Comparison of ENCODE assay signal across 10 cellular contexts in genomic region chr11:94544832-94545640, GRCh38. TPM values are rescaled to one million over a fixed set of nuclear protein-coding genes. Genes with fewer than 3 reads are reported as not detected.
DNase-seq lines count a peak whose midpoint lies in the region; ATAC-seq and TF ChIP-seq lines count a peak whose summit lies in the region.
"Had no signal": no experiment of that assay in that cellular context is flagged by ENCODE, and none has a peak within 500 bp of the region (broad histone marks: within the 10 kb centered on the region; RNA-seq: fewer than 3 reads in every experiment).

No MANE protein-coding gene starts in this region.

- peaks cover 15 to 70% (median 61%) of the 10 kb centered on the region in 4 donors for H3K4me1 ChIP-seq in esophagus muscularis mucosa

- peaks cover 11% of the 10 kb centered on the region for H3K27me3 Mint-ChIP-seq in nephron (ENCODE audit: low read depth)

- intact Hi-C loops in esophagus muscularis mucosa (cut with DNase I), result no loop called here

- POLR2A ChIA-PET in RWPE1 (lab: Yijun Ruan, JAX; ENCODE audit: low non-redundant PET), result no interaction called here

- DNase-seq in ELF-1 (ENCODE audit: low read depth, low spot score) (peak; percentile 68), RWPE1 (ENCODE audit: low spot score) (no peak), esophagus muscularis mucosa (ENCODE audit: extremely low spot score) (no peak), NOMO-1 (lab: John Stamatoyannopoulos, UW; ENCODE audit: unreplicated experiment in 2 of 2) (no peak), mesenteric fat pad (ENCODE audit: low spot score) (no peak), DMS153 (lab: John Stamatoyannopoulos, UW) (no peak)

- peaks cover 43% of the 10 kb centered on the region for H3K4me1 Mint-ChIP-seq in nephron

- H3K9me3 ChIP-seq in esophagus muscularis mucosa, result no peaks in the 10 kb centered on the region

- 72% methylated on average over 34 of the region's 72 CpGs for WGBS in esophagus muscularis mucosa

- CTCF ChIA-PET in RWPE1 (lab: Yijun Ruan, JAX), result interaction anchor here (0.5 kb wide), 1 partner anchor 1545 kb away, joined by 3 read pairs; no protein-coding TSS in a partner anchor

- H3K36me3 Mint-ChIP-seq in nephron (ENCODE audit: low read depth), result peaks cover 13% of the 10 kb centered on the region

- no peaks in the 10 kb centered on the region for H3K27me3 ChIP-seq in esophagus muscularis mucosa

- ATAC-seq in GM19452 (IDR thresholded peaks at IDR 0.05; ENCODE audit: unreplicated experiment), result no peak

- H3K9me3 Mint-ChIP-seq in nephron, result no peaks in the 10 kb centered on the region

- H3K27ac ChIP-seq in RWPE1 (peak overlapping the region; percentile 93), esophagus muscularis mucosa (replicated peaks in 1 of 4) (peak overlapping the region; percentile 98 to 99 (median 98))

- TF ChIP-seq EP300 in esophagus muscularis mucosa (IDR thresholded peaks at IDR 0.05), result no peak

- peak overlapping the region; percentile 78 to 82 (median 80) for H3K4me3 ChIP-seq in esophagus muscularis mucosa

- TF ChIP-seq CTCF in RWPE1 (conservative IDR thresholded peaks at IDR 0.05; ENCODE audit: low read depth) (no peak), esophagus muscularis mucosa (IDR thresholded peaks at IDR 0.05) (no peak), nephron (IDR thresholded peaks at IDR 0.05; ENCODE audit: unreplicated experiment in 3 of 3) (no peak)

- H3K4me3 Mint-ChIP-seq in nephron, result peak overlapping the region; percentile 80 to 88 (median 80)

- TF ChIP-seq POLR2A in esophagus muscularis mucosa (IDR thresholded peaks at IDR 0.05; ENCODE audit: low read depth), result no peak

- H3K27ac Mint-ChIP-seq in nephron, result peak overlapping the region; percentile 19 to 76 (median 75)

- H3K36me3 ChIP-seq in esophagus muscularis mucosa, result no peaks in the 10 kb centered on the region

RNA-seq across cellular contexts. Expression of gene FUT4, which starts 1.3 kb away (rescaled TPM):
- total RNA-seq in esophagus muscularis mucosa (1 to 10 TPM; 5.5 to 8.8 (median 7.2) TPM), mesenteric fat pad (5.5 TPM)

RNA-seq across cellular contexts. Expression of gene PIWIL4, which starts 22.1 kb away (rescaled TPM):
- 1 to 10 TPM; 3.2 to 4.5 (median 4.1) TPM for total RNA-seq in esophagus muscularis mucosa
- 1.5 TPM for total RNA-seq in mesenteric fat pad

RNA-seq across cellular contexts. Expression of gene C11orf97, which starts 32.8 kb away (rescaled TPM):
- total RNA-seq in esophagus muscularis mucosa (not detected), mesenteric fat pad (not detected)
- total RNA-seq: NCI-H460, pulmonary artery endothelial cell had no signal

RNA-seq across cellular contexts. Expression of gene ANKRD49, which starts 51.3 kb away (rescaled TPM):
- total RNA-seq in esophagus muscularis mucosa, result 10 to 100 TPM; 16.2 to 20.8 (median 18.0) TPM
- total RNA-seq in mesenteric fat pad, result 10.1 TPM

RNA-seq across cellular contexts. Expression of gene MRE11, which starts 51.4 kb away (rescaled TPM):
- total RNA-seq in esophagus muscularis mucosa (10 to 100 TPM in 3 of 4 donors, 1 to 10 TPM in 1; 9.9 to 12.9 (median 11.2) TPM), mesenteric fat pad (14.1 TPM)
